Comparison of ENCODE assay signal across 24 cellular contexts in the genomic region with DNA sequence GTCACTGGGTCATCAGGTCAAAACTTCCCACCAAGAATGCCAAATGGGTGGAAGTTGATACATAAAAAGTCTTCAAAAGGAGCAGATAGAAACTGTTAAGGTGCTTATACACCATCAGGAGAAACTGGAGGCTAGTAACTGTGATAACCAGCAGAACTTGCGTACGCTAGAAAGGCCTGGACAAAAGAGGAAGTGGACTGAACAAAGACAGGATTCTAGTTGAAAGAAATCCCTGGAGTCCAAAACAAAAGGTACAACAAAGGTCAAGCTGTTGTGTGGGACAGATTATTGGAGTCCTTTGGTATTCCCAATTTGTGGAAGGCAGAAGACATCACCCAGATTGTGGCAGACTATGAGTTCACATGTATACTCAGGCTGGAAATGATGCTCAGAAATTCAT.
A peak's percentile ranks its signal among the peaks of the same experiment; 100 is the strongest.
DNase-seq lines count a peak whose midpoint lies in the region; ATAC-seq, FAIRE-seq and TF ChIP-seq lines count a peak whose summit lies in the region.
"Had no signal": no experiment of that assay in that cellular context is flagged by ENCODE, and none has a peak within 500 bp of the region (broad histone marks: within the 10 kb centered on the region; RNA-seq: fewer than 3 reads in every experiment).

No MANE protein-coding gene starts in this region.

- H3K27me3 ChIP-seq in K562 (ENCODE audit: control insufficient read depth in 2 of 2, insufficient read depth in 2 of 2, low read length in 2 of 2) = no peaks in the 10 kb centered on the region
- H3K27me3 ChIP-seq: BE2C; BLaER1 treated with 17β-estradiol and CSF1 and Interleukin-3, amounts not matched to agents 10 nM and 100 nM had no signal

- H3K36me3 ChIP-seq in K562 (ENCODE audit: control insufficient read depth, insufficient read depth, low read length) = no peaks in the 10 kb centered on the region
- H3K36me3 ChIP-seq: BE2C; BLaER1 treated with 17β-estradiol and CSF1 and Interleukin-3, amounts not matched to agents 10 nM and 100 nM had no signal

- TF ChIP-seq EP300 in K562 (IDR thresholded peaks at IDR 0.05; ENCODE audit: low read length) = no peak

- no peak overlapping the region for H3K27ac ChIP-seq in K562 (ENCODE audit: extremely low read depth, low read depth, low read length)
- H3K27ac ChIP-seq: A549; BLaER1 treated with 17β-estradiol and CSF1 and Interleukin-3, amounts not matched to agents 10 nM and 100 nM; GM23248 had no signal

- no TSS peak for BruUV-seq in K562 (replicated peaks; lab: Mats Ljungman, UMichigan)

- no peaks in the 10 kb centered on the region for H3K79me2 ChIP-seq in K562 (ENCODE audit: control insufficient read depth, insufficient read depth, low read length)

- TF ChIP-seq CTCF in K562 (IDR thresholded peaks at IDR 0.05 in 2 of 3, conservative IDR thresholded peaks at IDR 0.05 in 1 of 3; ENCODE audit: insufficient read depth in 2 of 3, low read depth in 1 of 3, low read length in 3 of 3) = no peak

- intact Hi-C loops in K562 (cut with micrococcal nuclease) = no loop called here

- no peaks in the 10 kb centered on the region for H3K4me1 ChIP-seq in K562 (replicated peaks in 1 of 2; ENCODE audit: control insufficient read depth in 2 of 2, insufficient read depth in 2 of 2, low read length in 2 of 2)
- H3K4me1 ChIP-seq: A549, BE2C had no signal

- WGBS in K562 (ENCODE audit: insufficient coverage, low coverage, missing lambda C conversion rate) = 0% methylated on average over 2 of the region's 2 CpGs

- TF ChIP-seq RAD21 in K562 (CRISPR knock-in tag; conservative IDR thresholded peaks at IDR 0.05 in 1 of 2, IDR thresholded peaks at IDR 0.05 in 1 of 2) = no peak

- no peak overlapping the region for H2AFZ ChIP-seq in K562 (ENCODE audit: low read depth, low read length)
- H2AFZ ChIP-seq: GM23248 had no signal

- no peak for ATAC-seq in K562
- ATAC-seq: A549 had no signal

- POLR2A ChIA-PET in K562 (lab: Yijun Ruan, JAX) = no interaction called here

- H3K4me2 ChIP-seq in K562 (ENCODE audit: insufficient read depth, low read length) = no peak overlapping the region
- H3K4me2 ChIP-seq: A549; BLaER1 treated with 17β-estradiol and CSF1 and Interleukin-3, amounts not matched to agents 10 nM and 100 nM had no signal

- no peaks in the 10 kb centered on the region for H3K9me1 ChIP-seq in K562 (ENCODE audit: control insufficient read depth, insufficient read depth, low read length)

- FAIRE-seq in K562 (lab: Jason Lieb, UNC) = no peak
- FAIRE-seq: A549, D721Med, GM19239, H1 had no signal

- no peaks in the 10 kb centered on the region; the same call in 1 of the 2 replicates for H3K9me3 ChIP-seq in K562 (replicated peaks; ENCODE audit: control insufficient read depth, insufficient read depth, low read depth, low read length)
- H3K9me3 ChIP-seq: BE2C had no signal

- CTCF ChIA-PET in K562 (lab: Yijun Ruan, JAX; ENCODE audit: low intra/inter-chr PET ratio) = no interaction called here

- H3K4me3 ChIP-seq in K562 = no peak overlapping the region
- H3K4me3 ChIP-seq: A549; BLaER1 treated with 17β-estradiol and CSF1 and Interleukin-3, amounts not matched to agents 10 nM and 100 nM; GM23248 had no signal

- no peak for TF ChIP-seq POLR2A in K562 (conservative IDR thresholded peaks at IDR 0.05)

- DNase-seq in MV-4-11 (lab: John Stamatoyannopoulos, UW) (peak; percentile 3), OCI-M1 (lab: John Stamatoyannopoulos, UW) (peak; percentile 33), K562 (ENCODE audit: extremely low read depth in 1 of 4, low spot score in 3 of 4) (no peak), NCI-H510A (lab: John Stamatoyannopoulos, UW) (no peak), DMS153 treated with DMSO at 0.1 percent for 48 hours (lab: John Stamatoyannopoulos, UW; ENCODE audit: unreplicated experiment) (no peak), dermis blood vessel endothelial cell (no peak)
- DNase-seq: 8988T; ACHN; AML-193; BE2C; CD4-positive, alpha-beta T cell; CD8-positive, alpha-beta memory T cell; DMS 273 treated with DMSO at 0.1 percent for 48 hours; DMS53; DMS79 treated with DMSO at 0.1 percent for 48 hours; GF-D8; GM23248; H7; HCEC 1CT had no signal

- in situ Hi-C loops in K562 (cut with MboI) = no loop called here

- H3K9ac ChIP-seq in K562 (ENCODE audit: insufficient read depth in 1 of 2, low read depth in 2 of 2, low read length in 2 of 2) = no peak overlapping the region
- H3K9ac ChIP-seq: BLaER1 treated with 17β-estradiol and CSF1 and Interleukin-3, amounts not matched to agents 10 nM and 100 nM; GM23248 had no signal

- no peaks in the 10 kb centered on the region for H4K20me1 ChIP-seq in K562 (replicated peaks; ENCODE audit: control insufficient read depth, insufficient read depth, low read length)
- H4K20me1 ChIP-seq: BLaER1 treated with 17β-estradiol and CSF1 and Interleukin-3, amounts not matched to agents 10 nM and 100 nM had no signal

TF ChIP-seq in K562, 482 proteins besides CTCF, POLR2A, EP300 and RAD21:
- TF ChIP-seq FOS (IDR thresholded peaks at IDR 0.05; ENCODE audit: extremely low read depth, insufficient read length) (no peak), SPI1 (IDR thresholded peaks at IDR 0.05; ENCODE audit: borderline replicate concordance, low read depth, low read length) (peak; percentile 72; the same call in 1 of the 2 replicates)
- TF ChIP-seq, protein P1, sequence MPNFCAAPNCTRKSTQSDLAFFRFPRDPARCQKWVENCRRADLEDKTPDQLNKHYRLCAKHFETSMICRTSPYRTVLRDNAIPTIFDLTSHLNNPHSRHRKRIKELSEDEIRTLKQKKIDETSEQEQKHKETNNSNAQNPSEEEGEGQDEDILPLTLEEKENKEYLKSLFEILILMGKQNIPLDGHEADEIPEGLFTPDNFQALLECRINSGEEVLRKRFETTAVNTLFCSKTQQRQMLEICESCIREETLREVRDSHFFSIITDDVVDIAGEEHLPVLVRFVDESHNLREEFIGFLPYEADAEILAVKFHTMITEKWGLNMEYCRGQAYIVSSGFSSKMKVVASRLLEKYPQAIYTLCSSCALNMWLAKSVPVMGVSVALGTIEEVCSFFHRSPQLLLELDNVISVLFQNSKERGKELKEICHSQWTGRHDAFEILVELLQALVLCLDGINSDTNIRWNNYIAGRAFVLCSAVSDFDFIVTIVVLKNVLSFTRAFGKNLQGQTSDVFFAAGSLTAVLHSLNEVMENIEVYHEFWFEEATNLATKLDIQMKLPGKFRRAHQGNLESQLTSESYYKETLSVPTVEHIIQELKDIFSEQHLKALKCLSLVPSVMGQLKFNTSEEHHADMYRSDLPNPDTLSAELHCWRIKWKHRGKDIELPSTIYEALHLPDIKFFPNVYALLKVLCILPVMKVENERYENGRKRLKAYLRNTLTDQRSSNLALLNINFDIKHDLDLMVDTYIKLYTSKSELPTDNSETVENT (CRISPR knock-in tag; IDR thresholded peaks at IDR 0.05) = no peak

Comparison
In these comparisons a context has a peak if more than half of its experiments do, and no peak if none do; other contexts are left out.
1. DNase-seq: peak in MV-4-11 (single experiment) and OCI-M1 (single experiment); none in K562 (0 of 4), NCI-H510A (single experiment), DMS153 treated with DMSO at 0.1 percent for 48 hours (single experiment) and dermis blood vessel endothelial cell (single experiment).